ENCODE assay signal across 20 cellular contexts in the genomic region with DNA sequence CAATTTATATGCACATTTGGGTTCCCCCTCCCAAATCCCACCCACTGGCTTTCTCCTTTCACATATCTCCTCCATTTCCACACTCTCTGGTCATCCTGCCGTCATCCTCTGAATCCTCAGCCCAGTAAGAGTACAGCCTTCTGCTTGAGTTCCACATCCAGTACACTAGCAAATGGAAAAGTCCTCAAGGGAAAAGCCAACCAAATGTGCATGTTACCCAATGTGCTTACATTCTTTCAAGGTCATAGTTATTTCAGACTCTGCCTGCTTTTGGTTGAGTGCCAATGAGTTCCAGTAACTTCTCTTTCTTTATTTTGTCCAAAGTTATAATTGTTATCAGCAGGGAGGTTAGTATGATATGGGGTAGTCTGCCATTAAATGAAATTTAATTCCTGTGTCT.
DNase-seq lines count a peak whose midpoint lies in the region; ATAC-seq, FAIRE-seq and TF ChIP-seq lines count a peak whose summit lies in the region.
"Had no signal": no experiment of that assay in that cellular context is flagged by ENCODE, and none has a peak within 500 bp of the region (broad histone marks: within the 10 kb centered on the region; RNA-seq: fewer than 3 reads in every experiment).

No MANE protein-coding gene starts in this region.

- dilution Hi-C loops in endothelial cell of umbilical vein (cut with MboI; ENCODE audit: extremely low pct_ligation_motif_present, low sequenced_read_pairs) = no loop called here

- H4K20me1 ChIP-seq in endothelial cell of umbilical vein (replicated peaks; ENCODE audit: control insufficient read depth, extremely low read depth, insufficient read depth, low read length) = no peaks in the 10 kb centered on the region

- TF ChIP-seq POLR2A in endothelial cell of umbilical vein (IDR thresholded peaks at IDR 0.05; ENCODE audit: low read depth, low read length) = no peak

- H3K36me3 Mint-ChIP-seq in mesothelial cell of epicardium = no peaks in the 10 kb centered on the region

- TF ChIP-seq CTCF in endothelial cell of umbilical vein (IDR thresholded peaks at IDR 0.05; ENCODE audit: extremely low read depth in 1 of 2, insufficient read depth in 1 of 2, low read depth in 1 of 2, low read length in 2 of 2) (no peak), mesothelial cell of epicardium (IDR thresholded peaks at IDR 0.05; ENCODE audit: unreplicated experiment) (no peak)

- CTCF ChIA-PET in endothelial cell of umbilical vein (lab: Charles Lee) = no interaction called here

- peaks cover 6% of the 10 kb centered on the region for H3K4me1 Mint-ChIP-seq in mesothelial cell of epicardium
- H3K4me1 Mint-ChIP-seq: activated B cell treated with CpG ODN at 0.5 μM for 24 hours; activated naive CD8-positive, alpha-beta T cell treated with anti-CD3 and anti-CD28 coated beads, Interleukin-2, amount 50 U/mL, for 24 hours; neural crest cell had no signal

- no peaks in the 10 kb centered on the region for H3K27me3 ChIP-seq in endothelial cell of umbilical vein (ENCODE audit: control insufficient read depth in 2 of 2, insufficient read depth in 2 of 2, low read length in 2 of 2)
- H3K27me3 ChIP-seq: stomach had no signal

- no peak overlapping the region for H3K9ac ChIP-seq in endothelial cell of umbilical vein (replicated peaks; ENCODE audit: extremely low read depth, insufficient read depth, low read length)

- no TSS peak for BruUV-seq in endothelial cell of umbilical vein (replicated peaks; lab: Mats Ljungman, UMichigan)

- no peaks in the 10 kb centered on the region for H3K79me2 ChIP-seq in endothelial cell of umbilical vein (ENCODE audit: control insufficient read depth, insufficient read depth, low read length)

- no peaks in the 10 kb centered on the region for H3K9me1 ChIP-seq in endothelial cell of umbilical vein (replicated peaks; ENCODE audit: control insufficient read depth, extremely low read depth, insufficient read depth, low read length)

- H3K36me3 ChIP-seq in endothelial cell of umbilical vein (ENCODE audit: control insufficient read depth in 2 of 2, extremely low read depth in 1 of 2, insufficient read depth in 2 of 2, low read length in 2 of 2) = no peaks in the 10 kb centered on the region
- H3K36me3 ChIP-seq: stomach had no signal

- no peak overlapping the region for H3K4me3 Mint-ChIP-seq in mesothelial cell of epicardium
- H3K4me3 Mint-ChIP-seq: activated B cell treated with CpG ODN at 0.5 μM for 24 hours; activated naive CD8-positive, alpha-beta T cell treated with anti-CD3 and anti-CD28 coated beads, Interleukin-2, amount 50 U/mL, for 24 hours; neural crest cell; T-helper 1 cell treated with Interleukin-12 subunit alpha and Interleukin-12 subunit beta and Interleukin-4 antibody, amounts not matched to agents 30 μg/mL and 1 μg/mL, for 36 hours had no signal

- FAIRE-seq in endothelial cell of umbilical vein (lab: Jason Lieb, UNC) = no peak

- H3K27ac Mint-ChIP-seq in mesothelial cell of epicardium = peak overlapping the region; percentile 35
- H3K27ac Mint-ChIP-seq: activated B cell treated with CpG ODN at 0.5 μM for 24 hours; activated naive CD8-positive, alpha-beta T cell treated with anti-CD3 and anti-CD28 coated beads, Interleukin-2, amount 50 U/mL, for 24 hours; T-helper 1 cell treated with Interleukin-12 subunit alpha and Interleukin-12 subunit beta and Interleukin-4 antibody, amounts not matched to agents 30 μg/mL and 1 μg/mL, for 36 hours had no signal

- H3K27ac ChIP-seq in endothelial cell of umbilical vein (ENCODE audit: insufficient read depth, low read depth, low read length) = no peak overlapping the region
- H3K27ac ChIP-seq: stomach had no signal

- no peak overlapping the region for H2AFZ ChIP-seq in endothelial cell of umbilical vein (ENCODE audit: low read depth, low read length)

- H3K4me3 ChIP-seq in endothelial cell of umbilical vein (replicated peaks in 1 of 3; ENCODE audit: insufficient read depth in 1 of 3, low read depth in 1 of 3, low read length in 3 of 3) = no peak overlapping the region
- H3K4me3 ChIP-seq: stomach had no signal

- no peaks in the 10 kb centered on the region for H3K9me3 ChIP-seq in endothelial cell of umbilical vein (replicated peaks; ENCODE audit: control insufficient read depth, insufficient read depth, low read length)
- H3K9me3 ChIP-seq: stomach had no signal

- H3K4me1 ChIP-seq in endothelial cell of umbilical vein (ENCODE audit: control insufficient read depth, extremely low read depth, insufficient read depth, low read length) = no peaks in the 10 kb centered on the region
- H3K4me1 ChIP-seq: stomach had no signal

- POLR2A ChIA-PET in endothelial cell of umbilical vein (lab: Charles Lee) = no interaction called here

- intact Hi-C loops in endothelial cell of umbilical vein (cut with micrococcal nuclease) = no loop called here

- H3K4me2 ChIP-seq in endothelial cell of umbilical vein (ENCODE audit: insufficient read depth, low read length) = no peak overlapping the region

- peaks cover 25% of the 10 kb centered on the region for H3K9me3 Mint-ChIP-seq in mesothelial cell of epicardium
- H3K9me3 Mint-ChIP-seq: activated B cell treated with CpG ODN at 0.5 μM for 24 hours; activated naive CD8-positive, alpha-beta T cell treated with anti-CD3 and anti-CD28 coated beads, Interleukin-2, amount 50 U/mL, for 24 hours; T-helper 1 cell treated with Interleukin-12 subunit alpha and Interleukin-12 subunit beta and Interleukin-4 antibody, amounts not matched to agents 30 μg/mL and 1 μg/mL, for 36 hours had no signal

- no peak for ATAC-seq in GM21825 (IDR thresholded peaks at IDR 0.05; ENCODE audit: unreplicated experiment)
- ATAC-seq: activated naive CD8-positive, alpha-beta T cell treated with anti-CD3 and anti-CD28 coated beads, Interleukin-2, amount 50 U/mL, for 24 hours had no signal

- peak; percentile 22 for DNase-seq in AG08395 (ENCODE audit: low spot score)
- DNase-seq in NCI-H2227 treated with DMSO at 0.1 percent for 48 hours (lab: John Stamatoyannopoulos, UW) = peak; percentile 43
- DNase-seq in endothelial cell of umbilical vein (ENCODE audit: low read depth, low spot score) = peak; percentile 13
- no peak for DNase-seq in mesothelial cell of epicardium (ENCODE audit: low spot score in 2 of 2, unreplicated experiment in 2 of 2)
- no peak for DNase-seq in iPS-NIHi7 (ENCODE audit: extremely low spot score)
- no peak for DNase-seq in superior temporal gyrus (ENCODE audit: extremely low spot score)
- DNase-seq in activated CD4-positive, alpha-beta T cell treated with anti-CD3 and anti-CD28 coated beads for 4 hours = no peak
- DNase-seq: activated B cell treated with CpG ODN at 0.5 μM for 24 hours; activated CD8-positive, alpha-beta memory T cell treated with anti-CD3 and anti-CD28 coated beads for 24 hours; activated naive CD8-positive, alpha-beta T cell treated with anti-CD3 and anti-CD28 coated beads, Interleukin-2, amount 50 U/mL, for 24 hours; EL; head of caudate nucleus; NCI-H146; NCI-H510A; retina; SIG-M5; stomach had no signal

- H3K27me3 Mint-ChIP-seq in mesothelial cell of epicardium (ENCODE audit: low read depth) = no peaks in the 10 kb centered on the region
- H3K27me3 Mint-ChIP-seq: activated B cell treated with CpG ODN at 0.5 μM for 24 hours had no signal

TF ChIP-seq in endothelial cell of umbilical vein, 7 proteins besides CTCF, POLR2A, EP300 and RAD21:
- TF ChIP-seq FOS (IDR thresholded peaks at IDR 0.05; ENCODE audit: borderline replicate concordance, insufficient read depth, low read length) (no peak), EZH2 (IDR thresholded peaks at IDR 0.05; ENCODE audit: borderline replicate concordance, low read depth, low read length, severe bottlenecking) (no peak), POLR2AphosphoS5 (IDR thresholded peaks at IDR 0.05; ENCODE audit: insufficient read depth, low read depth, low read length) (no peak), JUN (IDR thresholded peaks at IDR 0.05; ENCODE audit: borderline replicate concordance, insufficient read depth, insufficient read length, low read depth) (no peak), MYC (IDR thresholded peaks at IDR 0.05; ENCODE audit: low read depth, low read length) (no peak), GATA2 (IDR thresholded peaks at IDR 0.05; ENCODE audit: insufficient read depth, insufficient read length, low read depth, low read length) (no peak)
- TF ChIP-seq, protein P1, sequence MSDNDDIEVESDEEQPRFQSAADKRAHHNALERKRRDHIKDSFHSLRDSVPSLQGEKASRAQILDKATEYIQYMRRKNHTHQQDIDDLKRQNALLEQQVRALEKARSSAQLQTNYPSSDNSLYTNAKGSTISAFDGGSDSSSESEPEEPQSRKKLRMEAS (IDR thresholded peaks at IDR 0.05; ENCODE audit: insufficient read depth, insufficient read length) = no peak

Comparison
In these comparisons a context has a peak if more than half of its experiments do, and no peak if none do; other contexts are left out.
1. DNase-seq: peak in AG08395 (single experiment), NCI-H2227 treated with DMSO at 0.1 percent for 48 hours (single experiment) and endothelial cell of umbilical vein (single experiment); none in mesothelial cell of epicardium (0 of 2), iPS-NIHi7 (single experiment), superior temporal gyrus (single experiment) and activated CD4-positive, alpha-beta T cell treated with anti-CD3 and anti-CD28 coated beads for 4 hours (0 of 2).